Comparison of ENCODE assay signal across 8 cellular contexts in genomic region chr12:31897791-31898503, GRCh38.
DNase-seq lines count a peak whose midpoint lies in the region; ATAC-seq and TF ChIP-seq lines count a peak whose summit lies in the region.

No MANE protein-coding gene starts in this region.

- H3K9me3 Mint-ChIP-seq in CD8-positive, alpha-beta memory T cell: peaks cover 15 to 62% (median 56%) of the 10 kb centered on the region in 5 donors
- H3K9me3 Mint-ChIP-seq in stimulated activated effector memory CD8-positive, alpha-beta T cell treated with anti-CD3 and anti-CD28 coated beads, Interleukin-12 subunit alpha, Interleukin-12 subunit beta, amount 100 ng/mL, for 72 hours: peaks cover 16% of the 10 kb centered on the region

- CTCF ChIA-PET in CD8-positive, alpha-beta memory T cell (lab: Charles Lee): interaction anchor here (0.7 to 2.8 kb wide), 3 partner anchors 61 to 188 kb away, joined by 3 to 15 read pairs (median 6); partner anchors contain the start of gene RESF1

- peak overlapping the region; percentile 12 for H3K4me3 ChIP-seq in CD8-positive, alpha-beta memory T cell (ENCODE audit: low read length)
- no peak overlapping the region for H3K4me3 ChIP-seq in fibroblast of villous mesenchyme (ENCODE audit: low read depth, low read length)

- H3K27ac ChIP-seq in CD8-positive, alpha-beta memory T cell (ENCODE audit: low read depth, low read length): no peak overlapping the region

- H3K36me3 ChIP-seq in CD8-positive, alpha-beta memory T cell (ENCODE audit: insufficient read depth, low read length): no peaks in the 10 kb centered on the region

- H3K4me3 Mint-ChIP-seq in CD8-positive, alpha-beta memory T cell: peak overlapping the region in 6 of 7 donors; percentile 58 to 75 (median 66)
- H3K4me3 Mint-ChIP-seq in stimulated activated effector memory CD8-positive, alpha-beta T cell treated with anti-CD3 and anti-CD28 coated beads, Interleukin-12 subunit alpha, Interleukin-12 subunit beta, amount 100 ng/mL, for 72 hours: peak overlapping the region; percentile 63

- POLR2A ChIA-PET in CD8-positive, alpha-beta memory T cell (lab: Charles Lee): interaction anchor here (0.6 to 2.4 kb wide), 6 partner anchors 31 to 238 kb away, joined by 3 to 30 read pairs (median 5); partner anchors contain the start of genes ETFBKMT and RESF1

- DNase-seq in CD8-positive, alpha-beta memory T cell: peak in 4 of 5 donors; percentile 9 to 67 (median 32)
- DNase-seq in HUDEP-2 (lab: John Stamatoyannopoulos, UW; ENCODE audit: unreplicated experiment in 76 of 76): peak in 52 of 76 experiments; percentile 2 to 76 (median 26)
- DNase-seq in SK-MEL-5 (ENCODE audit: low read depth, low spot score): peak; percentile 88
- peak; percentile 35 for DNase-seq in fibroblast of villous mesenchyme (ENCODE audit: low read depth)
- DNase-seq in stimulated activated effector memory CD8-positive, alpha-beta T cell treated with anti-CD3 and anti-CD28 coated beads, Interleukin-12 subunit alpha, Interleukin-12 subunit beta, amount 100 ng/mL, for 72 hours (ENCODE audit: low spot score in 2 of 2): peak; percentile 30 to 65

- H3K4me1 ChIP-seq in CD8-positive, alpha-beta memory T cell (ENCODE audit: insufficient read depth, low read length): peaks cover 58% of the 10 kb centered on the region

- H3K27ac Mint-ChIP-seq in CD8-positive, alpha-beta memory T cell: peak overlapping the region; percentile 91 to 100 (median 94)
- peak overlapping the region; percentile 95 for H3K27ac Mint-ChIP-seq in stimulated activated effector memory CD8-positive, alpha-beta T cell treated with anti-CD3 and anti-CD28 coated beads, Interleukin-12 subunit alpha, Interleukin-12 subunit beta, amount 100 ng/mL, for 72 hours

- peaks cover 11 to 51% (median 35%) of the 10 kb centered on the region in 3 donors for H3K36me3 Mint-ChIP-seq in CD8-positive, alpha-beta memory T cell
- H3K36me3 Mint-ChIP-seq in stimulated activated effector memory CD8-positive, alpha-beta T cell treated with anti-CD3 and anti-CD28 coated beads, Interleukin-12 subunit alpha, Interleukin-12 subunit beta, amount 100 ng/mL, for 72 hours: peaks cover 44% of the 10 kb centered on the region

- ATAC-seq in stimulated activated effector memory CD8-positive, alpha-beta T cell treated with anti-CD3 and anti-CD28 coated beads, Interleukin-12 subunit alpha, Interleukin-12 subunit beta, amount 100 ng/mL, for 72 hours: peak; percentile 35
- ATAC-seq in HG03354 (IDR thresholded peaks at IDR 0.05; ENCODE audit: poor library complexity, severe bottlenecking, unreplicated experiment) (no peak), HG03280 (IDR thresholded peaks at IDR 0.05; ENCODE audit: unreplicated experiment) (no peak), HG03571 (IDR thresholded peaks at IDR 0.05; ENCODE audit: unreplicated experiment) (no peak)

- no peaks in the 10 kb centered on the region for H3K27me3 Mint-ChIP-seq in CD8-positive, alpha-beta memory T cell

- H3K9me3 ChIP-seq in CD8-positive, alpha-beta memory T cell (ENCODE audit: low read length): peaks cover 31% of the 10 kb centered on the region

- in situ Hi-C loops in SK-MEL-5 (cut with HindIII; ENCODE audit: low pct_unique_long_range_greater_than_20kb, low sequenced_read_pairs): no loop called here

- no peaks in the 10 kb centered on the region for H3K27me3 ChIP-seq in CD8-positive, alpha-beta memory T cell (ENCODE audit: insufficient read depth, low read length, poor library complexity, severe bottlenecking)

- no peak for TF ChIP-seq CTCF in fibroblast of villous mesenchyme (IDR thresholded peaks at IDR 0.05; ENCODE audit: insufficient read depth, low read depth, low read length)

- H3K4me1 Mint-ChIP-seq in CD8-positive, alpha-beta memory T cell: peaks cover 46 to 68% (median 57%) of the 10 kb centered on the region in 3 donors
- H3K4me1 Mint-ChIP-seq in stimulated activated effector memory CD8-positive, alpha-beta T cell treated with anti-CD3 and anti-CD28 coated beads, Interleukin-12 subunit alpha, Interleukin-12 subunit beta, amount 100 ng/mL, for 72 hours: peaks cover 53% of the 10 kb centered on the region

Comparison
In these comparisons a context has a peak if more than half of its experiments do, and no peak if none do; other contexts are left out.
1. DNase-seq: peak in every context shown above with its lines; median percentile 88 in SK-MEL-5; 48 in stimulated activated effector memory CD8-positive, alpha-beta T cell treated with anti-CD3 and anti-CD28 coated beads, Interleukin-12 subunit alpha, Interleukin-12 subunit beta, amount 100 ng/mL, for 72 hours; 35 in fibroblast of villous mesenchyme; 32 in CD8-positive, alpha-beta memory T cell; 26 in HUDEP-2.